9 cellular contexts compared by ENCODE assay signal in genomic region chr5:1103505-1104326, GRCh38. TPM values are rescaled to one million over a fixed set of nuclear protein-coding genes. Genes with fewer than 3 reads are reported as not detected.
DNase-seq lines count a peak whose midpoint lies in the region; ATAC-seq, FAIRE-seq and TF ChIP-seq lines count a peak whose summit lies in the region.
"Had no signal": no experiment of that assay in that cellular context is flagged by ENCODE, and none has a peak within 500 bp of the region (broad histone marks: within the 10 kb centered on the region; RNA-seq: fewer than 3 reads in every experiment).

No MANE protein-coding gene starts in this region.

- H3K9me3 ChIP-seq in gastroesophageal sphincter, result no peaks in the 10 kb centered on the region
- no peaks in the 10 kb centered on the region for H3K9me3 ChIP-seq in parathyroid adenoma (ENCODE audit: control insufficient read depth, low read length)

- ATAC-seq in gastroesophageal sphincter (peak; percentile 54), HG03108 (IDR thresholded peaks at IDR 0.05; ENCODE audit: unreplicated experiment) (no peak), GM18511 (IDR thresholded peaks at IDR 0.05; ENCODE audit: unreplicated experiment) (no peak)

- FAIRE-seq in GM19239 (lab: Jason Lieb, UNC), result no peak

- H3K9me3 Mint-ChIP-seq in T-helper 2 cell treated with Interferon-gamma antibody and Interleukin-4, amounts not matched to agents 5 μg/mL and 100 μg/mL, for 36 hours, result no peaks in the 10 kb centered on the region

- DNase-seq in DMS79 (lab: John Stamatoyannopoulos, UW) (peak; percentile 90), amniotic stem cell (lab: John Stamatoyannopoulos, UW) (no peak), GM19239 (ENCODE audit: insufficient read length, low spot score) (no peak)
- no peak for DNase-seq in T-helper 2 cell treated with Interferon-gamma antibody and Interleukin-4, amounts not matched to agents 5 μg/mL and 100 μg/mL, for 36 hours (ENCODE audit: low spot score)

- peak overlapping the region in 3 of 4 donors; percentile 56 to 90 (median 76) for H3K27ac ChIP-seq in gastroesophageal sphincter
- H3K27ac ChIP-seq in parathyroid adenoma, result peak overlapping the region; percentile 62
- H3K27ac ChIP-seq: KMS-11 had no signal

- H3K36me3 ChIP-seq in gastroesophageal sphincter (no peaks in the 10 kb centered on the region), parathyroid adenoma (ENCODE audit: control insufficient read depth, insufficient read depth, low read length) (no peaks in the 10 kb centered on the region)

- H3K4me3 ChIP-seq in gastroesophageal sphincter (peak overlapping the region in 1 of 2 donors; percentile 25), parathyroid adenoma (ENCODE audit: low read depth, low read length) (no peak overlapping the region)

- peak overlapping the region; percentile 8 for H3K4me2 ChIP-seq in parathyroid adenoma (ENCODE audit: low read length)
- H3K4me2 ChIP-seq: KMS-11 had no signal

- 30 to 50% methylated on average over 2 to 14 of the region's 33 CpGs for WGBS in gastroesophageal sphincter (ENCODE audit: low coverage in 1 of 2), 2 donors

- no peak overlapping the region for H3K9ac ChIP-seq in parathyroid adenoma
- H3K9ac ChIP-seq: KMS-11 had no signal

- H3K36me3 Mint-ChIP-seq in T-helper 2 cell treated with Interferon-gamma antibody and Interleukin-4, amounts not matched to agents 5 μg/mL and 100 μg/mL, for 36 hours (ENCODE audit: low read depth), result peaks cover 30% of the 10 kb centered on the region

- TF ChIP-seq CTCF in gastroesophageal sphincter (IDR thresholded peaks at IDR 0.05) (no peak), parathyroid adenoma (IDR thresholded peaks at IDR 0.05) (no peak)

- peak overlapping the region; percentile 94 for H3K27ac Mint-ChIP-seq in T-helper 2 cell treated with Interferon-gamma antibody and Interleukin-4, amounts not matched to agents 5 μg/mL and 100 μg/mL, for 36 hours

- no peaks in the 10 kb centered on the region for H3K27me3 Mint-ChIP-seq in T-helper 2 cell treated with Interferon-gamma antibody and Interleukin-4, amounts not matched to agents 5 μg/mL and 100 μg/mL, for 36 hours (ENCODE audit: low read depth)

- no peak overlapping the region for H2AFZ ChIP-seq in parathyroid adenoma

- H3K4me1 ChIP-seq in gastroesophageal sphincter (peaks cover 0 to 98% (median 47%) of the 10 kb centered on the region in 3 donors), parathyroid adenoma (peaks cover 14% of the 10 kb centered on the region)

- peaks cover 48% of the 10 kb centered on the region for H3K4me1 Mint-ChIP-seq in T-helper 2 cell treated with Interferon-gamma antibody and Interleukin-4, amounts not matched to agents 5 μg/mL and 100 μg/mL, for 36 hours (ENCODE audit: low read depth)

- no peak for TF ChIP-seq POLR2A in gastroesophageal sphincter (IDR thresholded peaks at IDR 0.05)

- no peaks in the 10 kb centered on the region for H3K27me3 ChIP-seq in gastroesophageal sphincter
- no peaks in the 10 kb centered on the region for H3K27me3 ChIP-seq in parathyroid adenoma (ENCODE audit: control insufficient read depth, insufficient read depth, low read length)

- TF ChIP-seq EP300 in gastroesophageal sphincter (IDR thresholded peaks at IDR 0.05), result no peak

- peak overlapping the region; percentile 81 for H3K4me3 Mint-ChIP-seq in T-helper 2 cell treated with Interferon-gamma antibody and Interleukin-4, amounts not matched to agents 5 μg/mL and 100 μg/mL, for 36 hours

- peaks cover 21% of the 10 kb centered on the region for H3K79me2 ChIP-seq in parathyroid adenoma

RNA-seq across cellular contexts. Expression of gene SLC12A7, which starts 8.1 kb away (rescaled TPM):
- total RNA-seq in gastroesophageal sphincter, result 10 to 100 TPM; 18.8 to 28.7 (median 24.5) TPM
